35 cellular contexts compared by ENCODE assay signal in genomic region chr1:68938051-68938450, GRCh38.
"Had no signal": no experiment of that assay in that cellular context is flagged by ENCODE, and none has a peak within 500 bp of the region (broad histone marks: within the 10 kb centered on the region; RNA-seq: fewer than 3 reads in every experiment).

No MANE protein-coding gene starts in this region.

- ATAC-seq: activated CD8-positive, alpha-beta T cell treated with anti-CD3 and anti-CD28 coated beads for 36 hours; activated naive CD4-positive, alpha-beta T cell treated with anti-CD3 and anti-CD28 coated beads, Interleukin-2, amount 50 U/mL, for 72 hours; activated T-cell treated with anti-CD3 and anti-CD28 coated beads, Interleukin-2, amount 50 U/mL, for 4 hours; activated T-cell treated with anti-CD3 and anti-CD28 coated beads, Interleukin-2, amount 50 U/mL, for 72 hours; activated T-helper 17 cell treated with anti-CD3 and anti-CD28 coated beads, Interleukin-2, amount 50 U/mL, for 72 hours; body of pancreas had no signal

- H3K27me3 ChIP-seq: adrenal gland, body of pancreas, brain microvascular endothelial cell, breast epithelium had no signal

- H3K36me3 Mint-ChIP-seq: activated CD4-positive, alpha-beta memory T cell treated with anti-CD3 and anti-CD28 coated beads for 36 hours; activated naive CD4-positive, alpha-beta T cell treated with anti-CD3 and anti-CD28 coated beads, Interleukin-2, amount 50 U/mL, for 72 hours; activated naive CD8-positive, alpha-beta T cell treated with anti-CD3 and anti-CD28 coated beads for 36 hours had no signal

- DNase-seq: activated B cell treated with CpG ODN at 0.5 μM for 24 hours; activated CD4-positive, alpha-beta memory T cell treated with anti-CD3 and anti-CD28 coated beads for 36 hours; activated CD4-positive, alpha-beta T cell treated with anti-CD3 and anti-CD28 coated beads for 4 hours; activated CD4-positive, alpha-beta T cell treated with anti-CD3 and anti-CD28 coated beads, Interleukin-2, amount 10 ng/mL, durations not matched to agents 24 days and 14 days; activated CD4-positive, alpha-beta T cell treated with anti-CD3 and anti-CD28 coated beads, Interleukin-2, amount 50 U/mL, for 1 hour; activated CD4-positive, alpha-beta T cell treated with anti-CD3 and anti-CD28 coated beads, Interleukin-2, amount 50 U/mL, for 4 hours; activated CD4-positive, CD25-positive, alpha-beta regulatory T cell treated with anti-CD3 and anti-CD28 coated beads, Interleukin-2, amount 50 U/mL, for 72 hours; activated CD8-positive, alpha-beta memory T cell treated with anti-CD3 and anti-CD28 coated beads, Interleukin-2, amount 50 U/mL, for 4 hours; activated CD8-positive, alpha-beta T cell treated with anti-CD3 and anti-CD28 coated beads for 36 hours; activated effector memory CD4-positive, alpha-beta T cell treated with anti-CD3 and anti-CD28 coated beads, Interleukin-2, amount 50 U/mL, for 16 hours; activated gamma-delta T cell treated with Interleukin-2 at 50 U/mL for 16 hours; activated naive CD4-positive, alpha-beta T cell; activated naive CD4-positive, alpha-beta T cell treated with anti-CD3 and anti-CD28 coated beads for 36 hours; activated naive CD4-positive, alpha-beta T cell treated with anti-CD3 and anti-CD28 coated beads, Interleukin-2, amount 50 U/mL, for 16 hours; activated naive CD8-positive, alpha-beta T cell treated with anti-CD3 and anti-CD28 coated beads for 36 hours; activated T-cell treated with anti-CD3 and anti-CD28 coated beads for 4 hours; activated T-cell treated with anti-CD3 and anti-CD28 coated beads, Interleukin-2, amount 50 U/mL, for 1 hour; activated T-cell treated with anti-CD3 and anti-CD28 coated beads, Interleukin-2, amount 50 U/mL, for 4 hours; activated T-cell treated with anti-CD3 and anti-CD28 coated beads, Interleukin-2, amount 50 U/mL, for 72 hours; adrenal gland; amniotic stem cell; aorta; body of pancreas; brain microvascular endothelial cell; T-helper 1 cell; T-helper 2 cell; T-helper 9 cell had no signal

- H3K27ac ChIP-seq: adrenal gland, body of pancreas, brain microvascular endothelial cell, breast epithelium, VCaP had no signal

- H3K4me1 ChIP-seq: adrenal gland, body of pancreas, breast epithelium had no signal

- H3K27ac Mint-ChIP-seq: activated B cell treated with CpG ODN at 0.5 μM for 24 hours; activated CD4-positive, alpha-beta memory T cell treated with anti-CD3 and anti-CD28 coated beads for 36 hours; activated CD4-positive, alpha-beta T cell treated with anti-CD3 and anti-CD28 coated beads, Interleukin-2, amount 10 ng/mL, durations not matched to agents 24 days and 14 days; activated CD8-positive, alpha-beta T cell treated with anti-CD3 and anti-CD28 coated beads for 36 hours; activated naive CD4-positive, alpha-beta T cell treated with anti-CD3 and anti-CD28 coated beads for 36 hours; activated naive CD4-positive, alpha-beta T cell treated with anti-CD3 and anti-CD28 coated beads, Interleukin-2, amount 50 U/mL, for 72 hours; activated naive CD8-positive, alpha-beta T cell treated with anti-CD3 and anti-CD28 coated beads for 36 hours; activated T-cell treated with anti-CD3 and anti-CD28 coated beads, Interleukin-2, amount 50 U/mL, for 72 hours; activated T-helper 1 cell treated with anti-CD3 and anti-CD28 coated beads, Interleukin-12 subunit alpha, Interleukin-12 subunit beta, Interleukin-2, Interleukin-4 antibody, amounts not matched to agents 30 ng/mL and 10 ng/mL and 1 ng/mL, durations not matched to agents 14 hours and 24 hours and 36 hours; activated T-helper 17 cell treated with anti-CD3 and anti-CD28 coated beads, Interleukin-2, amount 50 U/mL, for 72 hours; T-helper 1 cell treated with Interleukin-12 subunit alpha and Interleukin-12 subunit beta and Interleukin-4 antibody, amounts not matched to agents 30 μg/mL and 1 μg/mL, for 36 hours; T-helper 2 cell treated with Interferon-gamma antibody and Interleukin-4, amounts not matched to agents 5 μg/mL and 100 μg/mL, for 36 hours had no signal

- H3K4me3 ChIP-seq: adrenal gland, body of pancreas, breast epithelium had no signal

- H3K9me3 Mint-ChIP-seq: activated CD4-positive, alpha-beta T cell treated with anti-CD3 and anti-CD28 coated beads, Interleukin-2, amount 10 ng/mL, durations not matched to agents 24 days and 14 days had no signal

- H3K36me3 ChIP-seq: adrenal gland, brain microvascular endothelial cell, breast epithelium had no signal

- H3K9me3 ChIP-seq: adrenal gland, body of pancreas, breast epithelium had no signal

- H3K4me3 Mint-ChIP-seq: activated B cell treated with CpG ODN at 0.5 μM for 24 hours; activated CD4-positive, alpha-beta memory T cell treated with anti-CD3 and anti-CD28 coated beads for 36 hours; activated CD4-positive, alpha-beta T cell treated with anti-CD3 and anti-CD28 coated beads, Interleukin-2, amount 10 ng/mL, durations not matched to agents 24 days and 14 days; activated CD8-positive, alpha-beta T cell treated with anti-CD3 and anti-CD28 coated beads for 36 hours; activated naive CD4-positive, alpha-beta T cell treated with anti-CD3 and anti-CD28 coated beads for 36 hours; activated naive CD8-positive, alpha-beta T cell treated with anti-CD3 and anti-CD28 coated beads for 36 hours; activated T-cell treated with anti-CD3 and anti-CD28 coated beads, Interleukin-2, amount 50 U/mL, for 4 hours; activated T-cell treated with anti-CD3 and anti-CD28 coated beads, Interleukin-2, amount 50 U/mL, for 72 hours; activated T-helper 1 cell treated with anti-CD3 and anti-CD28 coated beads, Interleukin-12 subunit alpha, Interleukin-12 subunit beta, Interleukin-2, Interleukin-4 antibody, amounts not matched to agents 30 ng/mL and 10 ng/mL and 1 ng/mL, durations not matched to agents 14 hours and 24 hours and 36 hours; activated T-helper 17 cell treated with anti-CD3 and anti-CD28 coated beads, Interleukin-2, amount 50 U/mL, for 72 hours; central memory CD8-positive, alpha-beta T cell; T-helper 1 cell treated with Interleukin-12 subunit alpha and Interleukin-12 subunit beta and Interleukin-4 antibody, amounts not matched to agents 30 μg/mL and 1 μg/mL, for 36 hours; T-helper 2 cell treated with Interferon-gamma antibody and Interleukin-4, amounts not matched to agents 5 μg/mL and 100 μg/mL, for 36 hours had no signal

- H3K27me3 Mint-ChIP-seq: activated B cell treated with CpG ODN at 0.5 μM for 24 hours; activated CD4-positive, alpha-beta memory T cell treated with anti-CD3 and anti-CD28 coated beads for 36 hours; activated CD4-positive, alpha-beta T cell treated with anti-CD3 and anti-CD28 coated beads, Interleukin-2, amount 10 ng/mL, durations not matched to agents 24 days and 14 days; activated CD8-positive, alpha-beta T cell treated with anti-CD3 and anti-CD28 coated beads for 36 hours; activated T-helper 17 cell treated with anti-CD3 and anti-CD28 coated beads, Interleukin-2, amount 50 U/mL, for 72 hours; central memory CD8-positive, alpha-beta T cell had no signal

- H3K4me1 Mint-ChIP-seq: activated B cell treated with CpG ODN at 0.5 μM for 24 hours; activated CD4-positive, alpha-beta T cell treated with anti-CD3 and anti-CD28 coated beads, Interleukin-2, amount 10 ng/mL, durations not matched to agents 24 days and 14 days; activated naive CD8-positive, alpha-beta T cell treated with anti-CD3 and anti-CD28 coated beads for 36 hours; activated T-helper 17 cell treated with anti-CD3 and anti-CD28 coated beads, Interleukin-2, amount 50 U/mL, for 72 hours; central memory CD8-positive, alpha-beta T cell had no signal
